ENCODE assay signal across 7 cellular contexts in the genomic region with DNA sequence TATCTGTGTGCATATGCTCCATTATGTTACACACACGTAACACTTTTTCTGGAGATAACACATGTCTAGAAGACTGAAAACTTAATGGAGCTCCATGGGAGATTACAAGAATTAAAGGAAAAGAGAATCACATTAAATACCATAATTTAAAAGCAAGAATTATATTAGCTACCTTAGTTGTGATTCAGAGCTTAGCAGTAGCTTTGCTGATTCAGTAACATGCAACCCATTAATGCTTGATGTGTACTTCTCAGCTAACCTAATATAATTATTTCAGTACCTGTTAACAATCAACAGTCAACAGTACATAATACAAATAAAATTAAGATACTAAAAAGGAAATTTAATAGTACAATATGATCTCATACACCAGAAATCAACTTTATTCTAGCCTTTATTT.
"Had no signal": no experiment of that assay in that cellular context is flagged by ENCODE, and none has a peak within 500 bp of the region (broad histone marks: within the 10 kb centered on the region; RNA-seq: fewer than 3 reads in every experiment).

No MANE protein-coding gene starts in this region.

- H3K4me3 ChIP-seq: GM23248, HAP-1 had no signal

- H3K9me3 ChIP-seq: HAP-1 had no signal

- ATAC-seq: HCT116 had no signal

- H3K36me3 ChIP-seq: HAP-1 had no signal

- H2AFZ ChIP-seq: GM23248 had no signal

- FAIRE-seq: HTR-8/SVneo had no signal

- DNase-seq: GM23248, GOT3, H7, IMR-90 had no signal

- H3K9ac ChIP-seq: GM23248 had no signal
